In genomic region chr1:30286241-30286983, GRCh38 we compare ENCODE assay signal across 1 cellular context.
TF ChIP-seq lines count a peak whose summit lies in the region.

No MANE protein-coding gene starts in this region.

TF ChIP-seq in H1, 55 proteins besides CTCF, POLR2A, EP300 and RAD21 (continued from another document):
- no peak for TF ChIP-seq SP1 (IDR thresholded peaks at IDR 0.05; ENCODE audit: low read depth, low read length)
